ENCODE assay signal across 8 cellular contexts in genomic region chr2:100606740-100607343, GRCh38. TPM values are rescaled to one million over a fixed set of nuclear protein-coding genes. Genes with fewer than 3 reads are reported as not detected.
A peak's percentile ranks its signal among the peaks of the same experiment; 100 is the strongest.
DNase-seq lines count a peak whose midpoint lies in the region; ATAC-seq and TF ChIP-seq lines count a peak whose summit lies in the region.

No MANE protein-coding gene starts in this region.

- no peak overlapping the region for H3K4me3 Mint-ChIP-seq in stimulated activated naive CD8-positive, alpha-beta T cell treated with anti-CD3 and anti-CD28 coated beads, Interleukin-15, amount 100 ng/mL, for 72 hours

- H3K4me3 ChIP-seq in cardiac fibroblast (replicated peaks in 1 of 2; ENCODE audit: low read depth in 2 of 2, low read length in 2 of 2) (no peak overlapping the region), kidney epithelial cell (ENCODE audit: low read depth, low read length) (no peak overlapping the region)

- peak overlapping the region in 1 of 2 donors; percentile 22 for H3K27ac Mint-ChIP-seq in stimulated activated naive CD8-positive, alpha-beta T cell treated with anti-CD3 and anti-CD28 coated beads, Interleukin-15, amount 100 ng/mL, for 72 hours

- TF ChIP-seq CTCF in cardiac fibroblast (IDR thresholded peaks at IDR 0.05; ENCODE audit: low read depth, low read length), result peak; percentile 78
- peak; percentile 78 for TF ChIP-seq CTCF in kidney epithelial cell (IDR thresholded peaks at IDR 0.05; ENCODE audit: insufficient read depth, low read length, poor library complexity, severe bottlenecking)

- H3K27me3 ChIP-seq in kidney epithelial cell (ENCODE audit: control insufficient read depth, insufficient read depth, low read length), result no peaks in the 10 kb centered on the region

- peaks cover 13% of the 10 kb centered on the region for H3K4me1 Mint-ChIP-seq in stimulated activated naive CD8-positive, alpha-beta T cell treated with anti-CD3 and anti-CD28 coated beads, Interleukin-15, amount 100 ng/mL, for 72 hours

- peak; percentile 27 for DNase-seq in DMS153 (lab: John Stamatoyannopoulos, UW)
- DNase-seq in HK-2 (ENCODE audit: unreplicated experiment), result peak; percentile 13
- DNase-seq in RPMI8226, result peak; percentile 34
- DNase-seq in cardiac fibroblast (ENCODE audit: low read depth in 2 of 2), result peak; percentile 48 to 68
- no peak for DNase-seq in kidney epithelial cell (ENCODE audit: low read depth)
- peak in 1 of 2 donors; percentile 42 for DNase-seq in stimulated activated naive CD8-positive, alpha-beta T cell treated with anti-CD3 and anti-CD28 coated beads, Interleukin-15, amount 100 ng/mL, for 72 hours
- DNase-seq in NCI-H446 treated with DMSO at 0.1 percent for 48 hours (lab: John Stamatoyannopoulos, UW), result no peak

- H3K27me3 Mint-ChIP-seq in stimulated activated naive CD8-positive, alpha-beta T cell treated with anti-CD3 and anti-CD28 coated beads, Interleukin-15, amount 100 ng/mL, for 72 hours, result peaks cover 6% of the 10 kb centered on the region

- no peaks in the 10 kb centered on the region for H3K9me3 Mint-ChIP-seq in stimulated activated naive CD8-positive, alpha-beta T cell treated with anti-CD3 and anti-CD28 coated beads, Interleukin-15, amount 100 ng/mL, for 72 hours

- H3K36me3 ChIP-seq in kidney epithelial cell (ENCODE audit: control insufficient read depth, insufficient read depth, low read length), result no peaks in the 10 kb centered on the region

- peak; percentile 49 for ATAC-seq in stimulated activated naive CD8-positive, alpha-beta T cell treated with anti-CD3 and anti-CD28 coated beads, Interleukin-15, amount 100 ng/mL, for 72 hours
- ATAC-seq in GM18907 (IDR thresholded peaks at IDR 0.05; ENCODE audit: unreplicated experiment), result no peak

RNA-seq across cellular contexts. Expression of gene PDCL3, which starts 44.0 kb away (rescaled TPM):
- total RNA-seq in kidney epithelial cell, result 19.0 and 23.9 TPM in 2 replicates

Comparison
In these comparisons a context has a peak if more than half of its experiments do, and no peak if none do; other contexts are left out.
1. DNase-seq: peak in DMS153 (single experiment), HK-2 (single experiment), RPMI8226 (single experiment) and cardiac fibroblast (2 of 2); none in kidney epithelial cell (single experiment) and NCI-H446 treated with DMSO at 0.1 percent for 48 hours (single experiment).